In the genomic region with DNA sequence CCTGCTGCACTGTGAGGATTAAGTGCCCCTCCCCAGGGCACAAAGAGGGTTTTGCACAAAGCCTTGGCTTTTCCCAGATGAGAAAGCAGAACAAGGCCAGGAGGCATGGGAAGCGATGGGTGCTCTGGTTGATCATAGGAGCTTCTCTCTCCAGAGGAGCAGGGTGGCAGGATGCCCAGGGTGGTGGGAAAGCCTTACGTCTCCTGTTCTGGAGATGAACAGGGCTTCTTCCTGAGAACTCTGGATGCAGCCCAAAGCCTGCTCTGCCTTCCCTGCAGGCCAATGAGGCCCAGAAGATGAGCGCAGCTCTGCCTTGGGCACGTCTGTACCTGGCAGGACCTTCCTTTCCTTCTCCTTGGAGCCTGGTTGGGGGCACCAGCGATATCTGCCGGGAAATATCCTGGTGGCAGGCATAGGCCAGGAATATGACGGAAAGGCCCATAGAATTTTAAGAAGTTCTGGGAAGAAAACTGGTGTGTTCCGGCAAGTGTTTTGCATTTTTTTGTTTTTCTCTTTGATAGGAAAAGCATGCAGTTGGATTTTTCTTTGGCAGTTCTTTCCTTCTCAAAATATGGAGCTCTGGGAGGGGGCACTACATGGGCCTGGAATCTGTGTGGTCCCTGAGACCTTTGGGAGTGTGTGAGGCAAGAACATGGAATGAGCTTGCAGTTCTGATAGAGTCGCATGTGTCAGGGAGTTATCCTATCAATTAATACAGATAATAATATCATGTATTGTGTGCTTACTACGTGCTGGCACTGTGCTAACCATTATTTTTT, we compare ENCODE assay signal across 2 cellular contexts.
TF ChIP-seq lines count a peak whose summit lies in the region.

No MANE protein-coding gene starts in this region.

TF ChIP-seq in SK-N-SH, 30 proteins besides CTCF, POLR2A, EP300 and RAD21 (continued from another document):
- no peak for TF ChIP-seq SIN3A (IDR thresholded peaks at IDR 0.05; ENCODE audit: borderline replicate concordance, low read depth, low read length)
- no peak for TF ChIP-seq MXI1 (IDR thresholded peaks at IDR 0.05; ENCODE audit: low read depth, low read length)
- TF ChIP-seq TCF12 (IDR thresholded peaks at IDR 0.05), result no peak
- TF ChIP-seq, protein P1, sequence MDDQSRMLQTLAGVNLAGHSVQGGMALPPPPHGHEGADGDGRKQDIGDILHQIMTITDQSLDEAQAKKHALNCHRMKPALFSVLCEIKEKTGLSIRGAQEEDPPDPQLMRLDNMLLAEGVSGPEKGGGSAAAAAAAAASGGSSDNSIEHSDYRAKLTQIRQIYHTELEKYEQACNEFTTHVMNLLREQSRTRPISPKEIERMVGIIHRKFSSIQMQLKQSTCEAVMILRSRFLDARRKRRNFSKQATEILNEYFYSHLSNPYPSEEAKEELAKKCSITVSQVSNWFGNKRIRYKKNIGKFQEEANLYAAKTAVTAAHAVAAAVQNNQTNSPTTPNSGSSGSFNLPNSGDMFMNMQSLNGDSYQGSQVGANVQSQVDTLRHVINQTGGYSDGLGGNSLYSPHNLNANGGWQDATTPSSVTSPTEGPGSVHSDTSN (IDR thresholded peaks at IDR 0.05), result no peak
- TF ChIP-seq, protein P2, sequence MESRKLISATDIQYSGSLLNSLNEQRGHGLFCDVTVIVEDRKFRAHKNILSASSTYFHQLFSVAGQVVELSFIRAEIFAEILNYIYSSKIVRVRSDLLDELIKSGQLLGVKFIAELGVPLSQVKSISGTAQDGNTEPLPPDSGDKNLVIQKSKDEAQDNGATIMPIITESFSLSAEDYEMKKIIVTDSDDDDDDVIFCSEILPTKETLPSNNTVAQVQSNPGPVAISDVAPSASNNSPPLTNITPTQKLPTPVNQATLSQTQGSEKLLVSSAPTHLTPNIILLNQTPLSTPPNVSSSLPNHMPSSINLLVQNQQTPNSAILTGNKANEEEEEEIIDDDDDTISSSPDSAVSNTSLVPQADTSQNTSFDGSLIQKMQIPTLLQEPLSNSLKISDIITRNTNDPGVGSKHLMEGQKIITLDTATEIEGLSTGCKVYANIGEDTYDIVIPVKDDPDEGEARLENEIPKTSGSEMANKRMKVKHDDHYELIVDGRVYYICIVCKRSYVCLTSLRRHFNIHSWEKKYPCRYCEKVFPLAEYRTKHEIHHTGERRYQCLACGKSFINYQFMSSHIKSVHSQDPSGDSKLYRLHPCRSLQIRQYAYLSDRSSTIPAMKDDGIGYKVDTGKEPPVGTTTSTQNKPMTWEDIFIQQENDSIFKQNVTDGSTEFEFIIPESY (IDR thresholded peaks at IDR 0.05; ENCODE audit: borderline replicate concordance, low read depth), result no peak
- no peak for TF ChIP-seq NFIC (IDR thresholded peaks at IDR 0.05; ENCODE audit: borderline replicate concordance)
- no peak for TF ChIP-seq SMC3 (IDR thresholded peaks at IDR 0.05; ENCODE audit: low read depth, low read length)
- TF ChIP-seq, protein P3, sequence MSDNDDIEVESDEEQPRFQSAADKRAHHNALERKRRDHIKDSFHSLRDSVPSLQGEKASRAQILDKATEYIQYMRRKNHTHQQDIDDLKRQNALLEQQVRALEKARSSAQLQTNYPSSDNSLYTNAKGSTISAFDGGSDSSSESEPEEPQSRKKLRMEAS (IDR thresholded peaks at IDR 0.05; ENCODE audit: low read depth), result no peak
- TF ChIP-seq RXRA (IDR thresholded peaks at IDR 0.05; ENCODE audit: borderline replicate concordance, low read depth), result no peak
- TF ChIP-seq JUND (IDR thresholded peaks at IDR 0.05), result no peak
- no peak for TF ChIP-seq EZH2phosphoT487 (IDR thresholded peaks at IDR 0.05; ENCODE audit: borderline replicate concordance, low read depth)
TF ChIP-seq in SK-N-SH: peak in this region for 0.

TF ChIP-seq in SK-N-SH treated with all-trans-retinoic acid at 6 μM for 48 hours, 23 proteins besides CTCF, POLR2A, EP300 and RAD21 (continued from another document):
- TF ChIP-seq PATZ1 (CRISPR knock-in tag; IDR thresholded peaks at IDR 0.05; ENCODE audit: borderline replicate concordance) (no peak), ZC3H10 (CRISPR knock-in tag; IDR thresholded peaks at IDR 0.05) (no peak), ZFP30 (CRISPR knock-in tag; IDR thresholded peaks at IDR 0.05) (no peak), ESRRG (CRISPR knock-in tag; IDR thresholded peaks at IDR 0.05) (no peak), POU6F1 (CRISPR knock-in tag; IDR thresholded peaks at IDR 0.05; ENCODE audit: borderline replicate concordance, low read depth) (no peak), TCF4 (CRISPR knock-in tag; IDR thresholded peaks at IDR 0.05; ENCODE audit: borderline replicate concordance) (no peak), ISL1 (CRISPR knock-in tag; IDR thresholded peaks at IDR 0.05) (no peak), ARNTL (CRISPR knock-in tag; IDR thresholded peaks at IDR 0.05; ENCODE audit: borderline replicate concordance, low read depth) (no peak), CSDC2 (CRISPR knock-in tag; IDR thresholded peaks at IDR 0.05) (no peak), BACH2 (CRISPR knock-in tag; IDR thresholded peaks at IDR 0.05; ENCODE audit: borderline replicate concordance) (no peak), PPARA (CRISPR knock-in tag; IDR thresholded peaks at IDR 0.05; ENCODE audit: borderline replicate concordance) (no peak), OSR1 (CRISPR knock-in tag; IDR thresholded peaks at IDR 0.05) (no peak)
- TF ChIP-seq, protein P4, sequence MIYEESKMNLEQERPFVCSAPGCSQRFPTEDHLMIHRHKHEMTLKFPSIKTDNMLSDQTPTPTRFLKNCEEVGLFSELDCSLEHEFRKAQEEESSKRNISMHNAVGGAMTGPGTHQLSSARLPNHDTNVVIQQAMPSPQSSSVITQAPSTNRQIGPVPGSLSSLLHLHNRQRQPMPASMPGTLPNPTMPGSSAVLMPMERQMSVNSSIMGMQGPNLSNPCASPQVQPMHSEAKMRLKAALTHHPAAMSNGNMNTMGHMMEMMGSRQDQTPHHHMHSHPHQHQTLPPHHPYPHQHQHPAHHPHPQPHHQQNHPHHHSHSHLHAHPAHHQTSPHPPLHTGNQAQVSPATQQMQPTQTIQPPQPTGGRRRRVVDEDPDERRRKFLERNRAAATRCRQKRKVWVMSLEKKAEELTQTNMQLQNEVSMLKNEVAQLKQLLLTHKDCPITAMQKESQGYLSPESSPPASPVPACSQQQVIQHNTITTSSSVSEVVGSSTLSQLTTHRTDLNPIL (CRISPR knock-in tag; IDR thresholded peaks at IDR 0.05; ENCODE audit: low read depth), result no peak
